28 cellular contexts compared by ENCODE assay signal in the genomic region with DNA sequence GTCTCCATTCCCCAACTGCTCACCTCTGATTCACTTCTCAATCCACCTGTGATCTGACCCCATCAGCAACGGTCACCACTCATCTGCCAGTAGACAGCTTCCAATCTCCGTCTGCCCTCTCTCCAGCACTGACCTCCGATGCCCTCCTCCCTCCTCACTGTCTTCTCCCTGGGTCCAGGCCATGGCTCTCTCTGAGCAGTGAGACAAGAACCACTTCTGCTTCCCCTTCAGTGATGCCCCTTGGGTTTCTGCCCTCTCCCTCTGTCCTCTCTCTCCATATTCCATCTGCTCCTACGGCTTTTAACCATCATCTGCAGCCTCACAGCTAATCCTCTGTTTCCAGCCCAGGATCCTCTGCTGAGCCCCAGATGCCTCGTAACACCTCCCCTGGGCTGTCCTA. TPM values are rescaled to one million over a fixed set of nuclear protein-coding genes. Genes with fewer than 3 reads are reported as not detected.
"Had no signal": no experiment of that assay in that cellular context is flagged by ENCODE, and none has a peak within 500 bp of the region (broad histone marks: within the 10 kb centered on the region; RNA-seq: fewer than 3 reads in every experiment).

No MANE protein-coding gene starts in this region.

- H3K9me3 ChIP-seq: gastroesophageal sphincter, heart left ventricle, lower lobe of right lung, mucosa of descending colon, neutrophil, right lobe of liver, suprapubic skin, transverse colon, upper lobe of right lung, uterus had no signal

- DNase-seq: effector CD8-positive, alpha-beta T cell; endodermal cell; foreskin keratinocyte; heart left ventricle; kidney glomerular epithelial cell; left ventricle myocardium superior; lower lobe of right lung; mucosa of descending colon; naive B cell; right lobe of liver; stimulated activated CD4-positive, alpha-beta T cell treated with anti-CD3 and anti-CD28 coated beads, Interleukin-12 subunit alpha, Interleukin-12 subunit beta, amount 100 ng/mL, for 4 hours; stimulated activated CD4-positive, alpha-beta T cell treated with anti-CD3 and anti-CD28 coated beads, Interleukin-1b, Interleukin-23, amount 100 ng/mL, for 48 hours; stimulated activated CD4-positive, alpha-beta T cell treated with anti-CD3 and anti-CD28 coated beads, Interleukin-4, amount 100 ng/mL, for 1 hour; stimulated activated CD8-positive, alpha-beta memory T cell treated with anti-CD3 and anti-CD28 coated beads, Interleukin-4, amount 100 ng/mL, for 48 hours; stimulated activated naive CD4-positive, alpha-beta T cell; stimulated activated naive CD8-positive, alpha-beta T cell treated with anti-CD3 and anti-CD28 coated beads, Interleukin-15, amount 100 ng/mL, for 72 hours; transverse colon; upper lobe of right lung; uterus had no signal

- H3K27me3 ChIP-seq: right lobe of liver, uterus had no signal

- H3K36me3 ChIP-seq: gastroesophageal sphincter, heart left ventricle, lower lobe of right lung, neutrophil, right lobe of liver, suprapubic skin, transverse colon, upper lobe of right lung, uterus had no signal

- H3K4me3 ChIP-seq: gastroesophageal sphincter, heart left ventricle, hepatocyte, lower lobe of right lung, mucosa of descending colon, right lobe of liver, smooth muscle cell, suprapubic skin, transverse colon, upper lobe of right lung, uterus had no signal

- H2AFZ ChIP-seq: hepatocyte, parathyroid adenoma had no signal

- H3K4me2 ChIP-seq: hepatocyte, smooth muscle cell had no signal

- H3K4me1 ChIP-seq: foreskin keratinocyte, parathyroid adenoma, right lobe of liver, uterus had no signal

- H3K27ac ChIP-seq: epithelial cell of prostate, foreskin keratinocyte, gastroesophageal sphincter, hepatocyte, lower lobe of right lung, neutrophil, parathyroid adenoma, right lobe of liver, suprapubic skin, transverse colon, upper lobe of right lung, uterus had no signal

- H3K9ac ChIP-seq: parathyroid adenoma had no signal

- ATAC-seq: esophagus mucosa; foreskin keratinocyte; gastroesophageal sphincter; heart left ventricle; left ventricle myocardium superior; lower lobe of right lung; mucosa of descending colon; right lobe of liver; stimulated activated naive CD8-positive, alpha-beta T cell treated with anti-CD3 and anti-CD28 coated beads, Interleukin-15, amount 100 ng/mL, for 72 hours; upper lobe of right lung had no signal

RNA-seq across cellular contexts. Expression of a gene that starts 55.5 kb away (rescaled TPM):
- polyA plus RNA-seq: fibroblast of lung, foreskin keratinocyte, heart left ventricle, hepatocyte, smooth muscle cell had no signal
